ENCODE assay signal across 20 cellular contexts in the genomic region with DNA sequence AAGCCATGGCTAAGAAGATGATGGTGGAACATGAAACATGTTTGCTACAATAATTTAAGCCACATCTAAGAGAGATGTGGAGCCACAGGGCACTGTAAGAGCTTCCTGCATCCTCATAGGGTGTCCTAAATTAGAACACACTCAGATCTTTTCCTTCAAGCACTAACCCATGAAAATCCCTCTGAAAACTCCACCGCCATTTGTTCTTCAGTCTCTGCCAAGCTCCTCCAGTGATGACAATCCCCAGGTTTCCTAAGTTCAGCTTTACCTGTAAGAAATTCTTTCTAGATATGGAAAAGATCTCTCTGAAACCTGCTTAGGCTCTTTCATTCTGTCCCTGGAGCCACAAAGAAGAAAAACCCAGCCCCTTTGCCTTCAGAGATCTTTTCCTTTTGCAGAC.
DNase-seq lines count a peak whose midpoint lies in the region; ATAC-seq and TF ChIP-seq lines count a peak whose summit lies in the region.
"Had no signal": no experiment of that assay in that cellular context is flagged by ENCODE, and none has a peak within 500 bp of the region (broad histone marks: within the 10 kb centered on the region; RNA-seq: fewer than 3 reads in every experiment).

No MANE protein-coding gene starts in this region.

- no peaks in the 10 kb centered on the region for H3K36me3 Mint-ChIP-seq in stimulated activated naive CD8-positive, alpha-beta T cell treated with anti-CD3 and anti-CD28 coated beads, Interleukin-15, Interleukin-2, amounts not matched to agents 100 ng/mL and 50 ng/mL, for 24 hours (ENCODE audit: low read depth)
- H3K36me3 Mint-ChIP-seq in WTC11 (peaks cover 17% of the 10 kb centered on the region), endodermal cell (ENCODE audit: low read depth) (peaks cover under 1% of the 10 kb centered on the region)
- no peaks in the 10 kb centered on the region for H3K36me3 Mint-ChIP-seq in stimulated activated naive B cell treated with anti-CD40 and anti-IgM and Interleukin-4, amounts not matched to agents 10 μg/mL and 1 μg/mL and 100 μg/mL, for 72 hours

- TF ChIP-seq CTCF in WTC11 (IDR thresholded peaks at IDR 0.05): no peak
- TF ChIP-seq CTCF in endodermal cell (conservative IDR thresholded peaks at IDR 0.05): no peak

- H3K9me3 ChIP-seq in endodermal cell (ENCODE audit: control insufficient read depth, low read length) (peaks cover 21% of the 10 kb centered on the region), MG63 (no peaks in the 10 kb centered on the region)
- H3K9me3 ChIP-seq: uterus had no signal

- no peaks in the 10 kb centered on the region for H3K27me3 ChIP-seq in endodermal cell (ENCODE audit: control insufficient read depth, insufficient read depth, low read length, poor library complexity, severe bottlenecking)
- H3K27me3 ChIP-seq in MG63: no peaks in the 10 kb centered on the region
- H3K27me3 ChIP-seq: uterus had no signal

- H3K27ac Mint-ChIP-seq in stimulated activated naive CD8-positive, alpha-beta T cell treated with anti-CD3 and anti-CD28 coated beads, Interleukin-15, Interleukin-2, amounts not matched to agents 100 ng/mL and 50 ng/mL, for 24 hours: peak overlapping the region; percentile 17
- H3K27ac Mint-ChIP-seq in WTC11 (peak overlapping the region; percentile 88), endodermal cell (peak overlapping the region; percentile 16)
- H3K27ac Mint-ChIP-seq in stimulated activated naive B cell treated with anti-CD40 and anti-IgM and Interleukin-4, amounts not matched to agents 10 μg/mL and 1 μg/mL and 100 μg/mL, for 72 hours: no peak overlapping the region

- H3K4me3 ChIP-seq in endodermal cell (ENCODE audit: low read length) (peak overlapping the region; percentile 12), MG63 (no peak overlapping the region)
- H3K4me3 ChIP-seq: coronary artery, uterus had no signal

- H3K4me1 Mint-ChIP-seq in stimulated activated naive CD8-positive, alpha-beta T cell treated with anti-CD3 and anti-CD28 coated beads, Interleukin-15, Interleukin-2, amounts not matched to agents 100 ng/mL and 50 ng/mL, for 24 hours (ENCODE audit: low read depth): peaks cover 71% of the 10 kb centered on the region
- H3K4me1 Mint-ChIP-seq in WTC11 (peaks cover 38% of the 10 kb centered on the region), endodermal cell (peaks cover 29% of the 10 kb centered on the region)
- H3K4me1 Mint-ChIP-seq in stimulated activated naive B cell treated with anti-CD40 and anti-IgM and Interleukin-4, amounts not matched to agents 10 μg/mL and 1 μg/mL and 100 μg/mL, for 72 hours: peaks cover 0 to 5% of the 10 kb centered on the region in 2 donors

- no peaks in the 10 kb centered on the region for H3K36me3 ChIP-seq in endodermal cell (ENCODE audit: control insufficient read depth, insufficient read depth, low read length)
- H3K36me3 ChIP-seq in MG63: no peaks in the 10 kb centered on the region
- H3K36me3 ChIP-seq: uterus had no signal

- WGBS in endodermal cell (ENCODE audit: insufficient coverage in 1 of 2, insufficient read length in 1 of 2), 2 experiments: 93% methylated on average over 1 of the region's 1 CpG; no CpG with 5 or more reads in 1 of the 2 experiments

- DNase-seq in stimulated activated naive CD8-positive, alpha-beta T cell treated with anti-CD3 and anti-CD28 coated beads, Interleukin-15, Interleukin-2, amounts not matched to agents 100 U/mL and 50 U/mL, for 24 hours: no peak
- no peak for DNase-seq in WTC11 (ENCODE audit: low spot score)
- DNase-seq in endodermal cell: no peak
- no peak for DNase-seq in NCI-H1436 (lab: John Stamatoyannopoulos, UW)
- no peak for DNase-seq in stimulated activated naive B cell treated with anti-CD40 and anti-IgM and Interleukin-4, amounts not matched to agents 10 μg/mL and 1 μg/mL and 100 μg/mL, for 72 hours
- no peak for DNase-seq in MG63
- DNase-seq in hepatic stellate cell (ENCODE audit: low spot score): no peak
- DNase-seq: activated CD4-positive, alpha-beta T cell treated with anti-CD3 and anti-CD28 coated beads for 48 hours; activated effector memory CD4-positive, alpha-beta T cell treated with Interleukin-2 at 50 U/mL for 16 hours; EL; foreskin fibroblast; kidney glomerular epithelial cell; mesenchymal stem cell; NCI-H187; NCI-H446; RPMI8226; uterus had no signal

- H3K4me3 Mint-ChIP-seq in stimulated activated naive CD8-positive, alpha-beta T cell treated with anti-CD3 and anti-CD28 coated beads, Interleukin-15, Interleukin-2, amounts not matched to agents 100 ng/mL and 50 ng/mL, for 24 hours: no peak overlapping the region
- no peak overlapping the region for H3K4me3 Mint-ChIP-seq in WTC11
- no peak overlapping the region for H3K4me3 Mint-ChIP-seq in endodermal cell
- no peak overlapping the region for H3K4me3 Mint-ChIP-seq in stimulated activated naive B cell treated with anti-CD40 and anti-IgM and Interleukin-4, amounts not matched to agents 10 μg/mL and 1 μg/mL and 100 μg/mL, for 72 hours

- CTCF ChIA-PET in WTC11 (lab: Charles Lee): no interaction called here

- H3K4me1 ChIP-seq in endodermal cell (ENCODE audit: control insufficient read depth, insufficient read depth, low read length): no peaks in the 10 kb centered on the region
- H3K4me1 ChIP-seq: uterus had no signal

- no peaks in the 10 kb centered on the region for H3K27me3 Mint-ChIP-seq in stimulated activated naive CD8-positive, alpha-beta T cell treated with anti-CD3 and anti-CD28 coated beads, Interleukin-15, Interleukin-2, amounts not matched to agents 100 ng/mL and 50 ng/mL, for 24 hours
- no peaks in the 10 kb centered on the region for H3K27me3 Mint-ChIP-seq in WTC11 (ENCODE audit: low read depth)
- no peaks in the 10 kb centered on the region for H3K27me3 Mint-ChIP-seq in endodermal cell (ENCODE audit: insufficient read depth)
- H3K27me3 Mint-ChIP-seq in stimulated activated naive B cell treated with anti-CD40 and anti-IgM and Interleukin-4, amounts not matched to agents 10 μg/mL and 1 μg/mL and 100 μg/mL, for 72 hours: peaks cover 11% of the 10 kb centered on the region in 2 donors

- POLR2A ChIA-PET in WTC11 (lab: Charles Lee): no interaction called here

- no peak overlapping the region for H3K9ac ChIP-seq in endodermal cell (ENCODE audit: extremely low read depth, low read length, poor library complexity, severe bottlenecking)

- no peak for ATAC-seq in stimulated activated naive CD8-positive, alpha-beta T cell treated with anti-CD3 and anti-CD28 coated beads, Interleukin-15, Interleukin-2, amounts not matched to agents 100 U/mL and 50 U/mL, for 24 hours
- no peak for ATAC-seq in WTC11
- ATAC-seq in stimulated activated naive B cell treated with anti-CD40 and anti-IgM and Interleukin-4, amounts not matched to agents 10 μg/mL and 1 μg/mL and 100 μg/mL, for 72 hours (replicated peaks): no peak
- ATAC-seq: SK-N-SH treated with all-trans-retinoic acid at 6 μM for 48 hours had no signal

- H3K9me3 Mint-ChIP-seq in stimulated activated naive CD8-positive, alpha-beta T cell treated with anti-CD3 and anti-CD28 coated beads, Interleukin-15, Interleukin-2, amounts not matched to agents 100 ng/mL and 50 ng/mL, for 24 hours: peaks cover 2% of the 10 kb centered on the region
- peaks cover 35% of the 10 kb centered on the region for H3K9me3 Mint-ChIP-seq in WTC11
- peaks cover 24% of the 10 kb centered on the region for H3K9me3 Mint-ChIP-seq in endodermal cell
- H3K9me3 Mint-ChIP-seq in stimulated activated naive B cell treated with anti-CD40 and anti-IgM and Interleukin-4, amounts not matched to agents 10 μg/mL and 1 μg/mL and 100 μg/mL, for 72 hours: peaks cover 10 to 12% of the 10 kb centered on the region in 2 donors

- no peak overlapping the region for H3K27ac ChIP-seq in endodermal cell (ENCODE audit: low read depth, low read length)
- H3K27ac ChIP-seq: coronary artery, uterus had no signal

TF ChIP-seq in WTC11, 78 proteins besides CTCF, POLR2A, EP300 and RAD21 (continues in another document):
- no peak for TF ChIP-seq TCF7 (CRISPR knock-in tag; IDR thresholded peaks at IDR 0.05; ENCODE audit: low read depth)
- TF ChIP-seq, protein P1, sequence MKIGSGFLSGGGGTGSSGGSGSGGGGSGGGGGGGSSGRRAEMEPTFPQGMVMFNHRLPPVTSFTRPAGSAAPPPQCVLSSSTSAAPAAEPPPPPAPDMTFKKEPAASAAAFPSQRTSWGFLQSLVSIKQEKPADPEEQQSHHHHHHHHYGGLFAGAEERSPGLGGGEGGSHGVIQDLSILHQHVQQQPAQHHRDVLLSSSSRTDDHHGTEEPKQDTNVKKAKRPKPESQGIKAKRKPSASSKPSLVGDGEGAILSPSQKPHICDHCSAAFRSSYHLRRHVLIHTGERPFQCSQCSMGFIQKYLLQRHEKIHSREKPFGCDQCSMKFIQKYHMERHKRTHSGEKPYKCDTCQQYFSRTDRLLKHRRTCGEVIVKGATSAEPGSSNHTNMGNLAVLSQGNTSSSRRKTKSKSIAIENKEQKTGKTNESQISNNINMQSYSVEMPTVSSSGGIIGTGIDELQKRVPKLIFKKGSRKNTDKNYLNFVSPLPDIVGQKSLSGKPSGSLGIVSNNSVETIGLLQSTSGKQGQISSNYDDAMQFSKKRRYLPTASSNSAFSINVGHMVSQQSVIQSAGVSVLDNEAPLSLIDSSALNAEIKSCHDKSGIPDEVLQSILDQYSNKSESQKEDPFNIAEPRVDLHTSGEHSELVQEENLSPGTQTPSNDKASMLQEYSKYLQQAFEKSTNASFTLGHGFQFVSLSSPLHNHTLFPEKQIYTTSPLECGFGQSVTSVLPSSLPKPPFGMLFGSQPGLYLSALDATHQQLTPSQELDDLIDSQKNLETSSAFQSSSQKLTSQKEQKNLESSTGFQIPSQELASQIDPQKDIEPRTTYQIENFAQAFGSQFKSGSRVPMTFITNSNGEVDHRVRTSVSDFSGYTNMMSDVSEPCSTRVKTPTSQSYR (CRISPR knock-in tag; IDR thresholded peaks at IDR 0.05): no peak
- TF ChIP-seq FOXJ3 (CRISPR knock-in tag; IDR thresholded peaks at IDR 0.05; ENCODE audit: borderline replicate concordance): no peak
- TF ChIP-seq IRF2 (CRISPR knock-in tag; IDR thresholded peaks at IDR 0.05; ENCODE audit: borderline replicate concordance, low read depth): no peak
- no peak for TF ChIP-seq ZNF396 (CRISPR knock-in tag; IDR thresholded peaks at IDR 0.05; ENCODE audit: borderline replicate concordance)
- TF ChIP-seq EMX1 (CRISPR knock-in tag; IDR thresholded peaks at IDR 0.05): no peak
- no peak for TF ChIP-seq HMGA2 (CRISPR knock-in tag; IDR thresholded peaks at IDR 0.05)
- TF ChIP-seq MYBL2 (CRISPR knock-in tag; IDR thresholded peaks at IDR 0.05): no peak
- no peak for TF ChIP-seq ZNF423 (CRISPR knock-in tag; IDR thresholded peaks at IDR 0.05)
- TF ChIP-seq ZBTB21 (CRISPR knock-in tag; IDR thresholded peaks at IDR 0.05; ENCODE audit: borderline replicate concordance): no peak
- TF ChIP-seq TEAD4 (CRISPR knock-in tag; IDR thresholded peaks at IDR 0.05): no peak
- TF ChIP-seq SP1 (CRISPR knock-in tag; conservative IDR thresholded peaks at IDR 0.05): no peak
- TF ChIP-seq JAZF1 (CRISPR knock-in tag; IDR thresholded peaks at IDR 0.05): no peak
- TF ChIP-seq MAX (CRISPR knock-in tag; IDR thresholded peaks at IDR 0.05): no peak
